In genomic region chr15:73586006-73586654, GRCh38 we compare ENCODE assay signal across 16 cellular contexts. TPM values are rescaled to one million over a fixed set of nuclear protein-coding genes. Genes with fewer than 3 reads are reported as not detected.
DNase-seq lines count a peak whose midpoint lies in the region; ATAC-seq lines count a peak whose summit lies in the region.
"Had no signal": no experiment of that assay in that cellular context is flagged by ENCODE, and none has a peak within 500 bp of the region (broad histone marks: within the 10 kb centered on the region; RNA-seq: fewer than 3 reads in every experiment).

No MANE protein-coding gene starts in this region.

- H3K9me3 Mint-ChIP-seq in activated CD8-positive, alpha-beta memory T cell treated with anti-CD3 and anti-CD28 coated beads, Interleukin-2, amount 10 ng/mL, durations not matched to agents 7 days and 5 days (ENCODE audit: low read depth): no peaks in the 10 kb centered on the region
- no peaks in the 10 kb centered on the region for H3K9me3 Mint-ChIP-seq in T-helper 1 cell treated with Interleukin-12 subunit alpha and Interleukin-12 subunit beta and Interleukin-4 antibody, amounts not matched to agents 30 μg/mL and 1 μg/mL, for 36 hours
- H3K9me3 Mint-ChIP-seq in central memory CD8-positive, alpha-beta T cell: no peaks in the 10 kb centered on the region

- ATAC-seq in activated CD8-positive, alpha-beta memory T cell treated with anti-CD3 and anti-CD28 coated beads, Interleukin-2, amount 10 ng/mL, durations not matched to agents 7 days and 5 days: peak; percentile 38
- ATAC-seq in central memory CD8-positive, alpha-beta T cell (replicated peaks; ENCODE audit: extremely low read depth, poor library complexity, severe bottlenecking): no peak
- ATAC-seq in HG03159 (IDR thresholded peaks at IDR 0.05; ENCODE audit: unreplicated experiment): no peak
- ATAC-seq: A549, GM12878 had no signal

- H3K36me3 Mint-ChIP-seq in activated CD8-positive, alpha-beta memory T cell treated with anti-CD3 and anti-CD28 coated beads, Interleukin-2, amount 10 ng/mL, durations not matched to agents 7 days and 5 days: peaks cover 38% of the 10 kb centered on the region
- H3K36me3 Mint-ChIP-seq in T-helper 1 cell treated with Interleukin-12 subunit alpha and Interleukin-12 subunit beta and Interleukin-4 antibody, amounts not matched to agents 30 μg/mL and 1 μg/mL, for 36 hours (ENCODE audit: low read depth): peaks cover 52% of the 10 kb centered on the region
- H3K36me3 Mint-ChIP-seq in central memory CD8-positive, alpha-beta T cell (ENCODE audit: insufficient read depth): peaks cover 36% of the 10 kb centered on the region

- H3K4me3 Mint-ChIP-seq in activated CD8-positive, alpha-beta memory T cell treated with anti-CD3 and anti-CD28 coated beads, Interleukin-2, amount 10 ng/mL, durations not matched to agents 7 days and 5 days: no peak overlapping the region
- peak overlapping the region; percentile 25 for H3K4me3 Mint-ChIP-seq in T-helper 1 cell treated with Interleukin-12 subunit alpha and Interleukin-12 subunit beta and Interleukin-4 antibody, amounts not matched to agents 30 μg/mL and 1 μg/mL, for 36 hours
- no peak overlapping the region for H3K4me3 Mint-ChIP-seq in central memory CD8-positive, alpha-beta T cell

- peaks cover 56% of the 10 kb centered on the region for H3K4me1 Mint-ChIP-seq in activated CD8-positive, alpha-beta memory T cell treated with anti-CD3 and anti-CD28 coated beads, Interleukin-2, amount 10 ng/mL, durations not matched to agents 7 days and 5 days
- H3K4me1 Mint-ChIP-seq in T-helper 1 cell treated with Interleukin-12 subunit alpha and Interleukin-12 subunit beta and Interleukin-4 antibody, amounts not matched to agents 30 μg/mL and 1 μg/mL, for 36 hours (ENCODE audit: low read depth): peaks cover 52% of the 10 kb centered on the region
- H3K4me1 Mint-ChIP-seq in central memory CD8-positive, alpha-beta T cell: no peaks in the 10 kb centered on the region

- CTCF ChIA-PET in activated CD8-positive, alpha-beta memory T cell treated with anti-CD3 and anti-CD28 coated beads, Interleukin-2, amount 10 ng/mL, durations not matched to agents 7 days and 5 days (lab: Charles Lee): interaction anchor here (1.0 to 2.0 kb wide), 4 partner anchors 17 to 118 kb away, joined by 3 to 8 read pairs (median 4); no protein-coding TSS in a partner anchor

- no peak for DNase-seq in activated CD8-positive, alpha-beta memory T cell treated with anti-CD3 and anti-CD28 coated beads, Interleukin-2, amount 10 ng/mL, durations not matched to agents 7 days and 5 days
- DNase-seq in activated CD8-positive, alpha-beta memory T cell treated with anti-CD3 and anti-CD28 coated beads, Interleukin-2, amount 50 U/mL, for 4 hours: no peak
- no peak for DNase-seq in central memory CD8-positive, alpha-beta T cell (ENCODE audit: low spot score in 2 of 2)
- DNase-seq in renal cortical epithelial cell (ENCODE audit: low read depth) (peak; percentile 62), NCI-H1092 (lab: John Stamatoyannopoulos, UW) (no peak)
- DNase-seq: COR-L47, HCEC 1CT, Kasumi-1, NCI-H1417, NCI-H1930, NCI-H2171 treated with DMSO at 0.1 percent for 48 hours, NCI-H82 had no signal

- no peaks in the 10 kb centered on the region for H3K27me3 Mint-ChIP-seq in activated CD8-positive, alpha-beta memory T cell treated with anti-CD3 and anti-CD28 coated beads, Interleukin-2, amount 10 ng/mL, durations not matched to agents 7 days and 5 days
- no peaks in the 10 kb centered on the region for H3K27me3 Mint-ChIP-seq in T-helper 1 cell treated with Interleukin-12 subunit alpha and Interleukin-12 subunit beta and Interleukin-4 antibody, amounts not matched to agents 30 μg/mL and 1 μg/mL, for 36 hours (ENCODE audit: low read depth)
- no peaks in the 10 kb centered on the region for H3K27me3 Mint-ChIP-seq in central memory CD8-positive, alpha-beta T cell

- peak overlapping the region; percentile 75 for H3K27ac Mint-ChIP-seq in activated CD8-positive, alpha-beta memory T cell treated with anti-CD3 and anti-CD28 coated beads, Interleukin-2, amount 10 ng/mL, durations not matched to agents 7 days and 5 days
- peak overlapping the region; percentile 66 for H3K27ac Mint-ChIP-seq in T-helper 1 cell treated with Interleukin-12 subunit alpha and Interleukin-12 subunit beta and Interleukin-4 antibody, amounts not matched to agents 30 μg/mL and 1 μg/mL, for 36 hours
- H3K27ac Mint-ChIP-seq in central memory CD8-positive, alpha-beta T cell (ENCODE audit: low read depth): peak overlapping the region; percentile 35

RNA-seq across cellular contexts. Expression of gene NPTN, which starts 47.1 kb away (rescaled TPM):
- 10 to 100 TPM; 45.5 to 54.0 TPM for total RNA-seq in activated CD8-positive, alpha-beta memory T cell treated with anti-CD3 and anti-CD28 coated beads, Interleukin-2, amount 10 ng/mL, durations not matched to agents 7 days and 5 days
- total RNA-seq in renal cortical epithelial cell: 158 and 262 TPM in 2 replicates
